ENCODE assay signal across 1 cellular context in genomic region chr14:71932229-71932951, GRCh38.
TF ChIP-seq lines count a peak whose summit lies in the region.

Gene RGS6, plus strand, starts transcription at chr14:71932429.

TF ChIP-seq in WTC11, 78 proteins besides CTCF, POLR2A, EP300 and RAD21 (continued from another document and continues in another):
- TF ChIP-seq HMGXB4 (CRISPR knock-in tag; IDR thresholded peaks at IDR 0.05): peak; percentile 95
- peak; percentile 84; the same call in 1 of the 2 replicates for TF ChIP-seq NR3C1 (CRISPR knock-in tag; conservative IDR thresholded peaks at IDR 0.05; ENCODE audit: low read depth)
- TF ChIP-seq ZNF121 (CRISPR knock-in tag; IDR thresholded peaks at IDR 0.05): peak; percentile 61; the same call in 1 of the 2 replicates
- TF ChIP-seq ZNF425 (CRISPR knock-in tag; conservative IDR thresholded peaks at IDR 0.05): no peak
- TF ChIP-seq NFE2L1 (CRISPR knock-in tag; IDR thresholded peaks at IDR 0.05): peak; percentile 31; the same call in 1 of the 2 replicates
- no peak for TF ChIP-seq IRF2 (CRISPR knock-in tag; IDR thresholded peaks at IDR 0.05; ENCODE audit: borderline replicate concordance, low read depth)
- TF ChIP-seq ZNF232 (CRISPR knock-in tag; IDR thresholded peaks at IDR 0.05): 0 out of 2 replicates have a peak, but pooled peaks have one; percentile 36
- no peak for TF ChIP-seq OVOL2 (CRISPR knock-in tag; IDR thresholded peaks at IDR 0.05; ENCODE audit: borderline replicate concordance)
- peak; percentile 59; the same call in 1 of the 2 replicates for TF ChIP-seq SP1 (CRISPR knock-in tag; conservative IDR thresholded peaks at IDR 0.05)
- TF ChIP-seq ZNF317 (CRISPR knock-in tag; IDR thresholded peaks at IDR 0.05; ENCODE audit: borderline replicate concordance, low read depth): no peak
- no peak for TF ChIP-seq ZNF396 (CRISPR knock-in tag; IDR thresholded peaks at IDR 0.05; ENCODE audit: borderline replicate concordance)
- TF ChIP-seq CDX4 (CRISPR knock-in tag; IDR thresholded peaks at IDR 0.05; ENCODE audit: borderline replicate concordance): no peak
- 0 out of 2 replicates have a peak, but pooled peaks have one; percentile 21 for TF ChIP-seq ESRRA (CRISPR knock-in tag; IDR thresholded peaks at IDR 0.05; ENCODE audit: borderline replicate concordance)
- TF ChIP-seq AFF4 (CRISPR knock-in tag; IDR thresholded peaks at IDR 0.05; ENCODE audit: borderline replicate concordance): no peak
- no peak for TF ChIP-seq ERG (CRISPR knock-in tag; IDR thresholded peaks at IDR 0.05)
- TF ChIP-seq ETV6 (CRISPR knock-in tag; IDR thresholded peaks at IDR 0.05): peak; percentile 93
- peak; percentile 87 for TF ChIP-seq ARID4B (CRISPR knock-in tag; IDR thresholded peaks at IDR 0.05; ENCODE audit: borderline replicate concordance)
- no peak for TF ChIP-seq USF1 (CRISPR knock-in tag; IDR thresholded peaks at IDR 0.05)
- TF ChIP-seq E2F5 (CRISPR knock-in tag; IDR thresholded peaks at IDR 0.05): 0 out of 2 replicates have a peak, but pooled peaks have one; percentile 50
- TF ChIP-seq RORB (CRISPR knock-in tag; IDR thresholded peaks at IDR 0.05): no peak
- TF ChIP-seq NR2C2 (CRISPR knock-in tag; IDR thresholded peaks at IDR 0.05): 0 out of 2 replicates have a peak, but pooled peaks have one; percentile 40
- no peak for TF ChIP-seq MLX (CRISPR knock-in tag; IDR thresholded peaks at IDR 0.05)
- peak; percentile 70; the same call in 1 of the 2 replicates for TF ChIP-seq RELA (CRISPR knock-in tag; IDR thresholded peaks at IDR 0.05; ENCODE audit: borderline replicate concordance)
- TF ChIP-seq ZMAT4 (CRISPR knock-in tag; IDR thresholded peaks at IDR 0.05): no peak
- TF ChIP-seq ZNF219 (CRISPR knock-in tag; IDR thresholded peaks at IDR 0.05; ENCODE audit: borderline replicate concordance): peak; percentile 59; the same call in 1 of the 2 replicates
- peak; percentile 57; the same call in 1 of the 2 replicates for TF ChIP-seq SMAD3 (CRISPR knock-in tag; IDR thresholded peaks at IDR 0.05; ENCODE audit: borderline replicate concordance)
- TF ChIP-seq TCF7 (CRISPR knock-in tag; IDR thresholded peaks at IDR 0.05; ENCODE audit: low read depth): no peak
- TF ChIP-seq ZBTB21 (CRISPR knock-in tag; IDR thresholded peaks at IDR 0.05; ENCODE audit: borderline replicate concordance): peak; percentile 34; the same call in 1 of the 2 replicates
- peak; percentile 65; the same call in 1 of the 2 replicates for TF ChIP-seq E2F4 (CRISPR knock-in tag; IDR thresholded peaks at IDR 0.05; ENCODE audit: borderline replicate concordance, low read depth)
- no peak for TF ChIP-seq GTF2I (CRISPR knock-in tag; conservative IDR thresholded peaks at IDR 0.05)
- TF ChIP-seq ATF3 (CRISPR knock-in tag; conservative IDR thresholded peaks at IDR 0.05): no peak
- no peak for TF ChIP-seq FOXJ3 (CRISPR knock-in tag; IDR thresholded peaks at IDR 0.05; ENCODE audit: borderline replicate concordance)
- TF ChIP-seq GRHL2 (CRISPR knock-in tag; IDR thresholded peaks at IDR 0.05; ENCODE audit: insufficient replicate concordance, severe bottlenecking): no peak
- peak; percentile 94 for TF ChIP-seq FOXP4 (CRISPR knock-in tag; IDR thresholded peaks at IDR 0.05)
